ENCODE assay signal across 1 cellular context in the genomic region with DNA sequence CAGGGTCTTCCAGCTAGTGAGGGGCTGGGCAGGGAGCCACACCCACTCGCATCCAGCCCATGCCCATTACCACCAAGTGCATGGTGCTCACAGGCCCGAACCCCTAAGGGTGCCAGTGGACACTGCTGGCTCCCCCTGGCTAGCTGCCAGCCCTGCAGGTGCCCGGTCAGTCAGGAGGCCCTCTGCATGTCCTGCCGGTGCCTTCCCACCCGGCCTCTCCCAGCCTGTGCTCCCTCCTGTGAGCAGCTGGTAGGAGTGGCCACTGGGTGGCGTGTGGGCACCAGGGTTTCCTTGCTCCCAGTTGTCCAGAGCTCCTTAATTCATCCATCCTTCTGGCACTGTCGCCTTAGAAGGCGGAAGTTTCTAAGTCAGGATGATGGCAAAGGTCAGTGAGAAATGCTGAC.
TF ChIP-seq lines count a peak whose summit lies in the region.

No MANE protein-coding gene starts in this region.

TF ChIP-seq in HepG2, 621 proteins besides CTCF, POLR2A, EP300 and RAD21 (continued from another document):
- TF ChIP-seq, protein P1, sequence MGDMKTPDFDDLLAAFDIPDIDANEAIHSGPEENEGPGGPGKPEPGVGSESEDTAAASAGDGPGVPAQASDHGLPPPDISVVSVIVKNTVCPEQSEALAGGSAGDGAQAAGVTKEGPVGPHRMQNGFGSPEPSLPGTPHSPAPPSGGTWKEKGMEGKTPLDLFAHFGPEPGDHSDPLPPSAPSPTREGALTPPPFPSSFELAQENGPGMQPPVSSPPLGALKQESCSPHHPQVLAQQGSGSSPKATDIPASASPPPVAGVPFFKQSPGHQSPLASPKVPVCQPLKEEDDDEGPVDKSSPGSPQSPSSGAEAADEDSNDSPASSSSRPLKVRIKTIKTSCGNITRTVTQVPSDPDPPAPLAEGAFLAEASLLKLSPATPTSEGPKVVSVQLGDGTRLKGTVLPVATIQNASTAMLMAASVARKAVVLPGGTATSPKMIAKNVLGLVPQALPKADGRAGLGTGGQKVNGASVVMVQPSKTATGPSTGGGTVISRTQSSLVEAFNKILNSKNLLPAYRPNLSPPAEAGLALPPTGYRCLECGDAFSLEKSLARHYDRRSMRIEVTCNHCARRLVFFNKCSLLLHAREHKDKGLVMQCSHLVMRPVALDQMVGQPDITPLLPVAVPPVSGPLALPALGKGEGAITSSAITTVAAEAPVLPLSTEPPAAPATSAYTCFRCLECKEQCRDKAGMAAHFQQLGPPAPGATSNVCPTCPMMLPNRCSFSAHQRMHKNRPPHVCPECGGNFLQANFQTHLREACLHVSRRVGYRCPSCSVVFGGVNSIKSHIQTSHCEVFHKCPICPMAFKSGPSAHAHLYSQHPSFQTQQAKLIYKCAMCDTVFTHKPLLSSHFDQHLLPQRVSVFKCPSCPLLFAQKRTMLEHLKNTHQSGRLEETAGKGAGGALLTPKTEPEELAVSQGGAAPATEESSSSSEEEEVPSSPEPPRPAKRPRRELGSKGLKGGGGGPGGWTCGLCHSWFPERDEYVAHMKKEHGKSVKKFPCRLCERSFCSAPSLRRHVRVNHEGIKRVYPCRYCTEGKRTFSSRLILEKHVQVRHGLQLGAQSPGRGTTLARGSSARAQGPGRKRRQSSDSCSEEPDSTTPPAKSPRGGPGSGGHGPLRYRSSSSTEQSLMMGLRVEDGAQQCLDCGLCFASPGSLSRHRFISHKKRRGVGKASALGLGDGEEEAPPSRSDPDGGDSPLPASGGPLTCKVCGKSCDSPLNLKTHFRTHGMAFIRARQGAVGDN (CRISPR knock-in tag; IDR thresholded peaks at IDR 0.05), result peak; percentile 34
- TF ChIP-seq RXRB (CRISPR knock-in tag; IDR thresholded peaks at IDR 0.05; ENCODE audit: borderline replicate concordance), result no peak
- no peak for TF ChIP-seq HDAC6 (IDR thresholded peaks at IDR 0.05; ENCODE audit: low read depth, low read length)
- no peak for TF ChIP-seq SNAPC5 (CRISPR knock-in tag; IDR thresholded peaks at IDR 0.05; ENCODE audit: borderline replicate concordance)
- TF ChIP-seq NFKB2 (CRISPR knock-in tag; IDR thresholded peaks at IDR 0.05; ENCODE audit: borderline replicate concordance), result peak; percentile 20; the same call in 1 of the 2 replicates
- peak; percentile 96 for TF ChIP-seq STAG1 (CRISPR knock-in tag; IDR thresholded peaks at IDR 0.05)
- peak; percentile 63 for TF ChIP-seq ZNF263 (CRISPR knock-in tag; IDR thresholded peaks at IDR 0.05)
- no peak for TF ChIP-seq ESRRA (CRISPR knock-in tag; IDR thresholded peaks at IDR 0.05; ENCODE audit: low read depth)
- TF ChIP-seq THAP7 (CRISPR knock-in tag; IDR thresholded peaks at IDR 0.05), result 0 out of 2 replicates have a peak, but pooled peaks have one; percentile 34
- no peak for TF ChIP-seq SRSF9 (IDR thresholded peaks at IDR 0.05; ENCODE audit: borderline replicate concordance, insufficient read depth, low read depth, low read length, poor library complexity, severe bottlenecking)
- peak; percentile 57 for TF ChIP-seq SMC3 (IDR thresholded peaks at IDR 0.05; ENCODE audit: low read length)
- 0 out of 2 replicates have a peak, but pooled peaks have one; percentile 45 for TF ChIP-seq SMAD3 (CRISPR knock-in tag; IDR thresholded peaks at IDR 0.05)
- TF ChIP-seq CBX5 (CRISPR knock-in tag; IDR thresholded peaks at IDR 0.05; ENCODE audit: borderline replicate concordance), result peak; percentile 25; the same call in 1 of the 2 replicates
- 0 out of 2 replicates have a peak, but pooled peaks have one; percentile 52 for TF ChIP-seq HOXA5 (CRISPR knock-in tag; IDR thresholded peaks at IDR 0.05)
- TF ChIP-seq TFAP4 (IDR thresholded peaks at IDR 0.05; ENCODE audit: borderline replicate concordance, low read depth), result peak; percentile 23; the same call in 1 of the 2 replicates
- TF ChIP-seq ZNF703 (CRISPR knock-in tag; IDR thresholded peaks at IDR 0.05; ENCODE audit: borderline replicate concordance), result no peak
- no peak for TF ChIP-seq TOE1 (CRISPR knock-in tag; IDR thresholded peaks at IDR 0.05)
- TF ChIP-seq RNF219 (CRISPR knock-in tag; IDR thresholded peaks at IDR 0.05), result no peak
- TF ChIP-seq SALL1 (CRISPR knock-in tag; IDR thresholded peaks at IDR 0.05), result peak; percentile 35; the same call in 1 of the 2 replicates
- TF ChIP-seq, protein P2, sequence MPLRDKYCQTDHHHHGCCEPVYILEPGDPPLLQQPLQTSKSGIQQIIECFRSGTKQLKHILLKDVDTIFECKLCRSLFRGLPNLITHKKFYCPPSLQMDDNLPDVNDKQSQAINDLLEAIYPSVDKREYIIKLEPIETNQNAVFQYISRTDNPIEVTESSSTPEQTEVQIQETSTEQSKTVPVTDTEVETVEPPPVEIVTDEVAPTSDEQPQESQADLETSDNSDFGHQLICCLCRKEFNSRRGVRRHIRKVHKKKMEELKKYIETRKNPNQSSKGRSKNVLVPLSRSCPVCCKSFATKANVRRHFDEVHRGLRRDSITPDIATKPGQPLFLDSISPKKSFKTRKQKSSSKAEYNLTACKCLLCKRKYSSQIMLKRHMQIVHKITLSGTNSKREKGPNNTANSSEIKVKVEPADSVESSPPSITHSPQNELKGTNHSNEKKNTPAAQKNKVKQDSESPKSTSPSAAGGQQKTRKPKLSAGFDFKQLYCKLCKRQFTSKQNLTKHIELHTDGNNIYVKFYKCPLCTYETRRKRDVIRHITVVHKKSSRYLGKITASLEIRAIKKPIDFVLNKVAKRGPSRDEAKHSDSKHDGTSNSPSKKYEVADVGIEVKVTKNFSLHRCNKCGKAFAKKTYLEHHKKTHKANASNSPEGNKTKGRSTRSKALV (CRISPR knock-in tag; IDR thresholded peaks at IDR 0.05), result 0 out of 2 replicates have a peak, but pooled peaks have one; percentile 30
- no peak for TF ChIP-seq TIGD3 (CRISPR knock-in tag; IDR thresholded peaks at IDR 0.05; ENCODE audit: borderline replicate concordance)
TF ChIP-seq in HepG2: peak in this region for 13.
